8 cellular contexts compared by ENCODE assay signal in genomic region chr4:38132140-38132673, GRCh38.
DNase-seq lines count a peak whose midpoint lies in the region; ATAC-seq lines count a peak whose summit lies in the region.

No MANE protein-coding gene starts in this region.

- peak; percentile 40 to 51 for DNase-seq in activated CD4-positive, alpha-beta T cell treated with anti-CD3 and anti-CD28 coated beads for 24 hours (ENCODE audit: low read depth in 2 of 2)
- peak; percentile 86 for DNase-seq in dedifferentiated amniotic fluid mesenchymal stem cell (ENCODE audit: extremely low spot score)
- DNase-seq in middle frontal gyrus (ENCODE audit: extremely low spot score, low spot score), result peak; percentile 49
- DNase-seq in stimulated activated CD8-positive, alpha-beta memory T cell treated with anti-CD3 and anti-CD28 coated beads, Interleukin-15, amount 100 ng/mL, for 48 hours (ENCODE audit: low read depth in 2 of 2), result peak; percentile 61 to 64
- DNase-seq in posterior vena cava (ENCODE audit: low spot score), result no peak
- DNase-seq in NCI-H1105 treated with DMSO at 0.1 percent for 48 hours (lab: John Stamatoyannopoulos, UW), result no peak

- ATAC-seq in GM19023 (IDR thresholded peaks at IDR 0.05; ENCODE audit: unreplicated experiment) (peak; percentile 65), HG03108 (IDR thresholded peaks at IDR 0.05; ENCODE audit: unreplicated experiment) (peak; percentile 70)

- intact Hi-C loops in posterior vena cava (cut with DNase I), result no loop called here

Comparison
In these comparisons a context has a peak if more than half of its experiments do, and no peak if none do; other contexts are left out.
1. DNase-seq: peak in activated CD4-positive, alpha-beta T cell treated with anti-CD3 and anti-CD28 coated beads for 24 hours (2 of 2), dedifferentiated amniotic fluid mesenchymal stem cell (single experiment), middle frontal gyrus (single experiment) and stimulated activated CD8-positive, alpha-beta memory T cell treated with anti-CD3 and anti-CD28 coated beads, Interleukin-15, amount 100 ng/mL, for 48 hours (2 of 2); none in posterior vena cava (single experiment) and NCI-H1105 treated with DMSO at 0.1 percent for 48 hours (single experiment).